In genomic region chr4:40990202-40990898, GRCh38 we compare ENCODE assay signal across 11 cellular contexts.
DNase-seq lines count a peak whose midpoint lies in the region; ATAC-seq lines count a peak whose summit lies in the region.
"Had no signal": no experiment of that assay in that cellular context is flagged by ENCODE, and none has a peak within 500 bp of the region (broad histone marks: within the 10 kb centered on the region; RNA-seq: fewer than 3 reads in every experiment).

No MANE protein-coding gene starts in this region.

- peak overlapping the region; percentile 10 for H3K9ac ChIP-seq in adipocyte (ENCODE audit: low read length)

- H3K27me3 ChIP-seq in adipocyte (replicated peaks; ENCODE audit: control insufficient read depth, insufficient read depth, low read length): no peaks in the 10 kb centered on the region

- no peak overlapping the region for H3K4me3 ChIP-seq in adipocyte (ENCODE audit: low read length)

- H3K36me3 ChIP-seq in adipocyte (ENCODE audit: control insufficient read depth, insufficient read depth, low read length, severe bottlenecking): no peaks in the 10 kb centered on the region

- H3K9me3 ChIP-seq in adipocyte (ENCODE audit: control insufficient read depth, low read length): no peaks in the 10 kb centered on the region

- ATAC-seq in HG03432 (IDR thresholded peaks at IDR 0.05; ENCODE audit: unreplicated experiment): peak; percentile 27

- peaks cover 56% of the 10 kb centered on the region for H3K4me1 ChIP-seq in adipocyte (ENCODE audit: control insufficient read depth, insufficient read depth, low read length)

- DNase-seq in AG20443 (ENCODE audit: low spot score): peak; percentile 86
- peak; percentile 86 for DNase-seq in adipocyte (ENCODE audit: low read depth)
- peak; percentile 96 for DNase-seq in kidney tubule cell (ENCODE audit: low spot score)
- no peak for DNase-seq in LoVo (ENCODE audit: low spot score)
- no peak for DNase-seq in SK-N-DZ (ENCODE audit: low spot score)
- no peak for DNase-seq in mucosa of gallbladder (ENCODE audit: low spot score)
- DNase-seq in DMS79 treated with DMSO at 0.1 percent for 48 hours (lab: John Stamatoyannopoulos, UW): no peak
- DNase-seq: activated CD4-positive, CD25-positive, alpha-beta regulatory T cell treated with anti-CD3 and anti-CD28 coated beads, Interleukin-2, amount 50 U/mL, for 72 hours; GF-D8; NCI-H2081 had no signal

Comparison
In these comparisons a context has a peak if more than half of its experiments do, and no peak if none do; other contexts are left out.
1. DNase-seq: peak in AG20443 (single experiment), adipocyte (single experiment) and kidney tubule cell (single experiment); none in LoVo (single experiment), SK-N-DZ (single experiment), mucosa of gallbladder (single experiment) and DMS79 treated with DMSO at 0.1 percent for 48 hours (single experiment).